In the genomic region with DNA sequence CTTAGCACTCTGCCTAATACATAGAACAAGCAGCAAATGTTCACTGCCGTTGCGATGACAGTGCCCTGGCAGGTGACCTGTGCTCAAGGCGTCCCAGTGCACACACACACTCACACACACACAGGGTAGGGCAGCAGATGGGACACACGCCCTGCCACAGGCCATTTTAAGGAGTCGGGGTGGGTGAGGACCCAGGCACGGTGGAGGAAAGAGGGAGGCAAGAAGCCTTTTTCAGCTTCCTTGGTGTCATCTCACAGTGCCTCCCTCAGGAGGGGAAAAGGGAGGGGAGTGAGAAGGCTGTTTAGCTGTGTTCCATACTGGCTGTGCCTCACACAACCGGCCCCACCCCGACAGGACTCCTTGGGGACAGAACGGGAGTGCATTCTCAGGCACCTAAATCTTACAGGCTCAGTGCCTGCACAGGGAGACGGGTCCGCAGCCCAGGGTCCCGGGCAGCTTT, we compare ENCODE assay signal across 1 cellular context.
TF ChIP-seq lines count a peak whose summit lies in the region.

No MANE protein-coding gene starts in this region.

TF ChIP-seq in IMR-90, 13 proteins besides CTCF, POLR2A, EP300 and RAD21 (continued from another document):
- TF ChIP-seq MXI1 (IDR thresholded peaks at IDR 0.05; ENCODE audit: borderline replicate concordance, low read depth, low read length) (no peak), CEBPB (IDR thresholded peaks at IDR 0.05; ENCODE audit: low read depth, low read length) (no peak), BHLHE40 (IDR thresholded peaks at IDR 0.05; ENCODE audit: low read depth, low read length) (no peak), MAFK (IDR thresholded peaks at IDR 0.05; ENCODE audit: low read depth, low read length) (no peak), CHD1 (IDR thresholded peaks at IDR 0.05; ENCODE audit: low read depth, low read length) (no peak)
- TF ChIP-seq, protein P1, sequence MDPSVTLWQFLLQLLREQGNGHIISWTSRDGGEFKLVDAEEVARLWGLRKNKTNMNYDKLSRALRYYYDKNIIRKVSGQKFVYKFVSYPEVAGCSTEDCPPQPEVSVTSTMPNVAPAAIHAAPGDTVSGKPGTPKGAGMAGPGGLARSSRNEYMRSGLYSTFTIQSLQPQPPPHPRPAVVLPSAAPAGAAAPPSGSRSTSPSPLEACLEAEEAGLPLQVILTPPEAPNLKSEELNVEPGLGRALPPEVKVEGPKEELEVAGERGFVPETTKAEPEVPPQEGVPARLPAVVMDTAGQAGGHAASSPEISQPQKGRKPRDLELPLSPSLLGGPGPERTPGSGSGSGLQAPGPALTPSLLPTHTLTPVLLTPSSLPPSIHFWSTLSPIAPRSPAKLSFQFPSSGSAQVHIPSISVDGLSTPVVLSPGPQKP (IDR thresholded peaks at IDR 0.05; ENCODE audit: borderline replicate concordance, low read depth, low read length), result no peak
TF ChIP-seq in IMR-90: peak in this region for 0.
